Comparison of ENCODE assay signal across 9 cellular contexts in genomic region chr20:57433658-57434389, GRCh38. TPM values are rescaled to one million over a fixed set of nuclear protein-coding genes. Genes with fewer than 3 reads are reported as not detected.
DNase-seq lines count a peak whose midpoint lies in the region; ATAC-seq and TF ChIP-seq lines count a peak whose summit lies in the region.
"Had no signal": no experiment of that assay in that cellular context is flagged by ENCODE, and none has a peak within 500 bp of the region (broad histone marks: within the 10 kb centered on the region; RNA-seq: fewer than 3 reads in every experiment).

No MANE protein-coding gene starts in this region.

- CTCF ChIA-PET in activated naive CD4-positive, alpha-beta T cell treated with anti-CD3 and anti-CD28 coated beads for 36 hours (lab: Charles Lee) = interaction anchor here (0.6 to 1.9 kb wide), 9 partner anchors 9 to 194 kb away, joined by 3 to 6 read pairs (median 3); no protein-coding TSS in a partner anchor

- H3K4me1 ChIP-seq in heart left ventricle = peaks cover 0 to 57% (median 32%) of the 10 kb centered on the region in 12 donors
- H3K4me1 ChIP-seq in effector memory CD4-positive, alpha-beta T cell (ENCODE audit: control insufficient read depth, insufficient read depth, low read length, poor library complexity, severe bottlenecking) = peaks cover 48% of the 10 kb centered on the region

- peak overlapping the region; percentile 87 for H3K27ac Mint-ChIP-seq in activated naive CD4-positive, alpha-beta T cell treated with anti-CD3 and anti-CD28 coated beads for 36 hours
- peak overlapping the region; percentile 80 for H3K27ac Mint-ChIP-seq in T-helper 1 cell treated with Interleukin-12 subunit alpha and Interleukin-12 subunit beta and Interleukin-4 antibody, amounts not matched to agents 30 μg/mL and 1 μg/mL, for 36 hours
- peak overlapping the region; percentile 87 for H3K27ac Mint-ChIP-seq in stimulated activated naive CD8-positive, alpha-beta T cell treated with anti-CD3 and anti-CD28 coated beads, Interleukin-15, Interleukin-2, amounts not matched to agents 100 ng/mL and 50 ng/mL, for 24 hours

- no peaks in the 10 kb centered on the region for H3K27me3 Mint-ChIP-seq in activated naive CD4-positive, alpha-beta T cell treated with anti-CD3 and anti-CD28 coated beads for 36 hours (ENCODE audit: low read depth)
- no peaks in the 10 kb centered on the region for H3K27me3 Mint-ChIP-seq in T-helper 1 cell treated with Interleukin-12 subunit alpha and Interleukin-12 subunit beta and Interleukin-4 antibody, amounts not matched to agents 30 μg/mL and 1 μg/mL, for 36 hours (ENCODE audit: low read depth)
- no peaks in the 10 kb centered on the region for H3K27me3 Mint-ChIP-seq in stimulated activated naive CD8-positive, alpha-beta T cell treated with anti-CD3 and anti-CD28 coated beads, Interleukin-15, Interleukin-2, amounts not matched to agents 100 ng/mL and 50 ng/mL, for 24 hours

- H3K27me3 ChIP-seq in heart left ventricle = no peaks in the 10 kb centered on the region
- H3K27me3 ChIP-seq in effector memory CD4-positive, alpha-beta T cell (replicated peaks; ENCODE audit: control insufficient read depth, insufficient read depth, low read length, poor library complexity, severe bottlenecking) = no peaks in the 10 kb centered on the region

- H3K4me1 Mint-ChIP-seq in activated naive CD4-positive, alpha-beta T cell treated with anti-CD3 and anti-CD28 coated beads for 36 hours (ENCODE audit: low read depth) = peaks cover 58% of the 10 kb centered on the region
- H3K4me1 Mint-ChIP-seq in T-helper 1 cell treated with Interleukin-12 subunit alpha and Interleukin-12 subunit beta and Interleukin-4 antibody, amounts not matched to agents 30 μg/mL and 1 μg/mL, for 36 hours (ENCODE audit: low read depth) = peaks cover 48% of the 10 kb centered on the region
- peaks cover 68% of the 10 kb centered on the region for H3K4me1 Mint-ChIP-seq in stimulated activated naive CD8-positive, alpha-beta T cell treated with anti-CD3 and anti-CD28 coated beads, Interleukin-15, Interleukin-2, amounts not matched to agents 100 ng/mL and 50 ng/mL, for 24 hours (ENCODE audit: low read depth)

- ATAC-seq in heart left ventricle (peak; percentile 27 to 64 (median 58)), GM18868 (IDR thresholded peaks at IDR 0.05; ENCODE audit: unreplicated experiment) (no peak)

- no peaks in the 10 kb centered on the region for H3K36me3 ChIP-seq in heart left ventricle
- H3K36me3 ChIP-seq in effector memory CD4-positive, alpha-beta T cell (ENCODE audit: control insufficient read depth, insufficient read depth, low read length) = no peaks in the 10 kb centered on the region

- H3K27ac ChIP-seq in heart left ventricle = peak overlapping the region in 10 of 12 donors; percentile 16 to 79 (median 44)
- H3K27ac ChIP-seq in effector memory CD4-positive, alpha-beta T cell (ENCODE audit: insufficient read depth, low read length, poor library complexity, severe bottlenecking) = no peak overlapping the region
- H3K27ac ChIP-seq: PC-9 had no signal

- H3K4me3 ChIP-seq in heart left ventricle = no peak overlapping the region
- H3K4me3 ChIP-seq in effector memory CD4-positive, alpha-beta T cell (ENCODE audit: insufficient read depth, low read depth, low read length, poor library complexity, severe bottlenecking) = no peak overlapping the region
- H3K4me3 ChIP-seq: PC-9 had no signal

- DNase-seq in activated naive CD4-positive, alpha-beta T cell treated with anti-CD3 and anti-CD28 coated beads for 36 hours = peak; percentile 42
- no peak for DNase-seq in activated naive CD4-positive, alpha-beta T cell treated with anti-CD3 and anti-CD28 coated beads, Interleukin-2, amount 50 U/mL, for 16 hours
- DNase-seq in heart left ventricle (no peak), NCI-H128 (lab: John Stamatoyannopoulos, UW; ENCODE audit: unreplicated experiment) (no peak)
- no peak for DNase-seq in effector memory CD4-positive, alpha-beta T cell

- no peak overlapping the region for H3K4me3 Mint-ChIP-seq in activated naive CD4-positive, alpha-beta T cell treated with anti-CD3 and anti-CD28 coated beads for 36 hours
- peak overlapping the region; percentile 41 for H3K4me3 Mint-ChIP-seq in T-helper 1 cell treated with Interleukin-12 subunit alpha and Interleukin-12 subunit beta and Interleukin-4 antibody, amounts not matched to agents 30 μg/mL and 1 μg/mL, for 36 hours
- H3K4me3 Mint-ChIP-seq in stimulated activated naive CD8-positive, alpha-beta T cell treated with anti-CD3 and anti-CD28 coated beads, Interleukin-15, Interleukin-2, amounts not matched to agents 100 ng/mL and 50 ng/mL, for 24 hours = no peak overlapping the region

- WGBS in heart left ventricle, 4 donors = 88 to 91% (median 89%) methylated on average over 14 of the region's 14 CpGs

- H3K9me3 ChIP-seq in heart left ventricle = peaks cover 0 to 12% (median 0%) of the 10 kb centered on the region in 12 donors
- H3K9me3 ChIP-seq in effector memory CD4-positive, alpha-beta T cell (ENCODE audit: control insufficient read depth, low read length) = no peaks in the 10 kb centered on the region

- no peaks in the 10 kb centered on the region for H3K9me3 Mint-ChIP-seq in activated naive CD4-positive, alpha-beta T cell treated with anti-CD3 and anti-CD28 coated beads for 36 hours
- no peaks in the 10 kb centered on the region for H3K9me3 Mint-ChIP-seq in T-helper 1 cell treated with Interleukin-12 subunit alpha and Interleukin-12 subunit beta and Interleukin-4 antibody, amounts not matched to agents 30 μg/mL and 1 μg/mL, for 36 hours
- no peaks in the 10 kb centered on the region for H3K9me3 Mint-ChIP-seq in stimulated activated naive CD8-positive, alpha-beta T cell treated with anti-CD3 and anti-CD28 coated beads, Interleukin-15, Interleukin-2, amounts not matched to agents 100 ng/mL and 50 ng/mL, for 24 hours

- TF ChIP-seq CTCF in heart left ventricle (IDR thresholded peaks at IDR 0.05) = no peak

- intact Hi-C loops in activated naive CD4-positive, alpha-beta T cell treated with anti-CD3 and anti-CD28 coated beads for 36 hours (cut with micrococcal nuclease) = loop anchor here (1.0 to 2.0 kb wide), 3 partner anchors 42 to 185 kb away; no protein-coding TSS in a partner anchor
- intact Hi-C loops in heart left ventricle (cut with DNase I) = loop anchor here in 4 of 10 donors (2.0 to 10.0 kb wide), 4 partner anchors 37 to 61 kb away; no protein-coding TSS in a partner anchor

- TF ChIP-seq POLR2A in heart left ventricle (IDR thresholded peaks at IDR 0.05) = no peak

- H3K36me3 Mint-ChIP-seq in activated naive CD4-positive, alpha-beta T cell treated with anti-CD3 and anti-CD28 coated beads for 36 hours (ENCODE audit: low read depth) = no peaks in the 10 kb centered on the region
- H3K36me3 Mint-ChIP-seq in T-helper 1 cell treated with Interleukin-12 subunit alpha and Interleukin-12 subunit beta and Interleukin-4 antibody, amounts not matched to agents 30 μg/mL and 1 μg/mL, for 36 hours (ENCODE audit: low read depth) = peaks cover 4% of the 10 kb centered on the region
- no peaks in the 10 kb centered on the region for H3K36me3 Mint-ChIP-seq in stimulated activated naive CD8-positive, alpha-beta T cell treated with anti-CD3 and anti-CD28 coated beads, Interleukin-15, Interleukin-2, amounts not matched to agents 100 ng/mL and 50 ng/mL, for 24 hours (ENCODE audit: low read depth)

RNA-seq across cellular contexts. Expression of gene RBM38, which starts 42.6 kb away (rescaled TPM):
- total RNA-seq in activated naive CD4-positive, alpha-beta T cell treated with anti-CD3 and anti-CD28 coated beads for 36 hours = 10 to 100 TPM; 60.3 to 63.1 TPM
- 10 to 100 TPM; 45.6 to 97.9 (median 62.3) TPM for total RNA-seq in heart left ventricle
- 100 to 1,000 TPM in 1 of 2 donors, 10 to 100 TPM in 1; 68.5 to 112 TPM for polyA plus RNA-seq in heart left ventricle
